ENCODE assay signal across 14 cellular contexts in genomic region chr10:43891241-43891640, GRCh38.
A peak's percentile ranks its signal among the peaks of the same experiment; 100 is the strongest.
DNase-seq lines count a peak whose midpoint lies in the region; ATAC-seq, FAIRE-seq and TF ChIP-seq lines count a peak whose summit lies in the region.
"Had no signal": no experiment of that assay in that cellular context is flagged by ENCODE, and none has a peak within 500 bp of the region (broad histone marks: within the 10 kb centered on the region; RNA-seq: fewer than 3 reads in every experiment).

No MANE protein-coding gene starts in this region.

- H3K9me2 ChIP-seq in GM23248 (ENCODE audit: insufficient read depth) = no peaks in the 10 kb centered on the region; the same call in 1 of the 2 replicates

- H4K20me1 ChIP-seq in GM23248 (ENCODE audit: insufficient read depth) = no peaks in the 10 kb centered on the region
- H4K20me1 ChIP-seq: BLaER1 treated with 17β-estradiol and CSF1 and Interleukin-3, amounts not matched to agents 10 nM and 100 nM had no signal

- H3K9ac ChIP-seq in GM23248 = no peak overlapping the region
- H3K9ac ChIP-seq: BLaER1 treated with 17β-estradiol and CSF1 and Interleukin-3, amounts not matched to agents 10 nM and 100 nM had no signal

- H2AFZ ChIP-seq in GM23248 = no peak overlapping the region

- H3K4me3 ChIP-seq in GM23248 (no peak overlapping the region), gastrocnemius medialis (no peak overlapping the region)
- H3K4me3 ChIP-seq: BLaER1 treated with 17β-estradiol and CSF1 and Interleukin-3, amounts not matched to agents 10 nM and 100 nM had no signal

- H3F3A ChIP-seq in GM23248 (ENCODE audit: insufficient read depth) = peaks cover 56% of the 10 kb centered on the region

- in situ Hi-C loops in GM23248 (cut with MboI) (no loop called here), gastrocnemius medialis (cut with MboI; ENCODE audit: low sequenced_read_pairs in 4 of 4) (no loop called here)

- FAIRE-seq in urothelium cell line (lab: Jason Lieb, UNC) = peak; percentile 63
- FAIRE-seq: H54, HepG2 had no signal

- H3K27me3 ChIP-seq in GM23248 (replicated peaks; ENCODE audit: insufficient read depth) (no peaks in the 10 kb centered on the region), gastrocnemius medialis (no peaks in the 10 kb centered on the region)
- H3K27me3 ChIP-seq: BLaER1 treated with 17β-estradiol and CSF1 and Interleukin-3, amounts not matched to agents 10 nM and 100 nM had no signal

- H3K27ac ChIP-seq in GM23248 (peak overlapping the region; percentile 75), gastrocnemius medialis (no peak overlapping the region)
- H3K27ac ChIP-seq: BLaER1 treated with 17β-estradiol and CSF1 and Interleukin-3, amounts not matched to agents 10 nM and 100 nM had no signal

- TF ChIP-seq CTCF in gastrocnemius medialis (IDR thresholded peaks at IDR 0.05 in 4 of 5, conservative IDR thresholded peaks at IDR 0.05 in 1 of 5) = no peak

- H3K4me2 ChIP-seq in GM23248 (ENCODE audit: unreplicated experiment) = peak overlapping the region; percentile 60
- H3K4me2 ChIP-seq: BLaER1 treated with 17β-estradiol and CSF1 and Interleukin-3, amounts not matched to agents 10 nM and 100 nM had no signal

- no peaks in the 10 kb centered on the region for H3K79me2 ChIP-seq in GM23248 (ENCODE audit: insufficient read depth)

- H3K9me3 ChIP-seq in GM23248 (ENCODE audit: low read depth) (no peaks in the 10 kb centered on the region), gastrocnemius medialis (no peaks in the 10 kb centered on the region)
- H3K9me3 ChIP-seq: BLaER1 treated with 17β-estradiol and CSF1 and Interleukin-3, amounts not matched to agents 10 nM and 100 nM had no signal

- no peaks in the 10 kb centered on the region for H3K36me3 ChIP-seq in GM23248 (ENCODE audit: low read depth)
- no peaks in the 10 kb centered on the region for H3K36me3 ChIP-seq in gastrocnemius medialis
- H3K36me3 ChIP-seq: BLaER1 treated with 17β-estradiol and CSF1 and Interleukin-3, amounts not matched to agents 10 nM and 100 nM had no signal

- no peak for TF ChIP-seq POLR2A in gastrocnemius medialis (IDR thresholded peaks at IDR 0.05)

- H3K4me1 ChIP-seq in GM23248 (ENCODE audit: insufficient read depth) (peaks cover 59% of the 10 kb centered on the region), gastrocnemius medialis (no peaks in the 10 kb centered on the region)
- H3K4me1 ChIP-seq: BLaER1 treated with 17β-estradiol and CSF1 and Interleukin-3, amounts not matched to agents 10 nM and 100 nM had no signal

- intact Hi-C loops in gastrocnemius medialis (cut with DNase I; ENCODE audit: low total_unique reads) = no loop called here

- ATAC-seq in gastrocnemius medialis (no peak), GM21390 (IDR thresholded peaks at IDR 0.05; ENCODE audit: unreplicated experiment) (no peak)
- ATAC-seq: HCT116, HepG2 had no signal

- DNase-seq in GM23248 (no peak), M059J (ENCODE audit: low read depth) (peak; percentile 81), glomerular visceral epithelial cell (ENCODE audit: extremely low spot score) (peak; percentile 32), urothelium cell line (ENCODE audit: low spot score) (no peak), gastrocnemius medialis (no peak), RPMI8226 (no peak)
- DNase-seq: ACHN; CD4-positive, CD25-positive, alpha-beta regulatory T cell; DMS53 had no signal

Comparison
In these comparisons a context has a peak if more than half of its experiments do, and no peak if none do; other contexts are left out.
1. DNase-seq: peak in M059J (single experiment) and glomerular visceral epithelial cell (single experiment); none in GM23248 (single experiment), urothelium cell line (single experiment), gastrocnemius medialis (0 of 2) and RPMI8226 (single experiment).